14 cellular contexts compared by ENCODE assay signal in the genomic region with DNA sequence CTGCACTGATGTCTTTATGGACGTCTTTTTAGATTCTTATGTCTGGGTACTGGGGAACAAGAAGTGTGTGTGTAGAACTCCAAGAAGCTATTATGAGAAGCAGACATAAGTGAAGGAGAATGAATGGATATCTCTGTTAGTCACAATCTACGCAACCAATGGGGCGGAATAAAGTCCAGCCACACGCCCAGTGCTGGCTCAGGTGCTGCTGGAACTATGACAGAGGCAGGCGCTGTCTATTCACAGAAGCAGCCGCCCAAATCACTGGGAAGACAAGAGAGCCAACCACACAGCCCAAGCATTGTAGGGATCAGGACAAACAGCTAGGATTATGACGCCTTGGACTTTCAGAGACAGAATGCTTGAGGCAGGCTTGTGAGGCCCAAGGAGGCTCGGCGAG. TPM values are rescaled to one million over a fixed set of nuclear protein-coding genes. Genes with fewer than 3 reads are reported as not detected.
DNase-seq lines count a peak whose midpoint lies in the region; ATAC-seq and TF ChIP-seq lines count a peak whose summit lies in the region.
"Had no signal": no experiment of that assay in that cellular context is flagged by ENCODE, and none has a peak within 500 bp of the region (broad histone marks: within the 10 kb centered on the region; RNA-seq: fewer than 3 reads in every experiment).

No MANE protein-coding gene starts in this region.

- TF ChIP-seq POLR2A in Peyer's patch (IDR thresholded peaks at IDR 0.05) (peak; percentile 23 to 45), gastroesophageal sphincter (IDR thresholded peaks at IDR 0.05) (no peak)

- H3K36me3 Mint-ChIP-seq in CD8-positive, alpha-beta memory T cell = peaks cover 52 to 90% (median 67%) of the 10 kb centered on the region in 3 donors
- H3K36me3 Mint-ChIP-seq in endodermal cell (ENCODE audit: low read depth) = peaks cover 32% of the 10 kb centered on the region

- H3K4me3 Mint-ChIP-seq in CD8-positive, alpha-beta memory T cell = peak overlapping the region in 6 of 7 donors; percentile 86 to 95 (median 93)
- peak overlapping the region; percentile 30 for H3K4me3 Mint-ChIP-seq in endodermal cell

- peaks cover 6% of the 10 kb centered on the region for H3K9me3 ChIP-seq in CD8-positive, alpha-beta memory T cell (ENCODE audit: low read length)
- H3K9me3 ChIP-seq in Peyer's patch (peaks cover 0 to 3% (median 0%) of the 10 kb centered on the region in 4 donors), endodermal cell (ENCODE audit: control insufficient read depth, low read length) (peaks cover 6% of the 10 kb centered on the region), muscle layer of duodenum (ENCODE audit: control insufficient read depth in 1 of 2, low read length in 2 of 2) (peaks cover under 1 to 5% of the 10 kb centered on the region in 2 donors), gastroesophageal sphincter (peaks cover 0 to 11% (median 0%) of the 10 kb centered on the region in 3 donors)

- ATAC-seq in gastroesophageal sphincter = no peak

- H3K9ac ChIP-seq in endodermal cell (ENCODE audit: extremely low read depth, low read length, poor library complexity, severe bottlenecking) = no peak overlapping the region
- H3K9ac ChIP-seq: BLaER1 treated with 17β-estradiol and CSF1 and Interleukin-3, amounts not matched to agents 10 nM and 100 nM had no signal

- WGBS in endodermal cell (ENCODE audit: insufficient coverage in 1 of 2, insufficient read length in 1 of 2), 2 experiments = 95 to 100% methylated on average over 8 to 9 of the region's 9 CpGs
- WGBS in gastroesophageal sphincter (ENCODE audit: low coverage in 1 of 2), 2 donors = 85 to 93% methylated on average over 2 to 8 of the region's 9 CpGs

- peaks cover 84% of the 10 kb centered on the region for H3K4me1 ChIP-seq in CD8-positive, alpha-beta memory T cell (ENCODE audit: insufficient read depth, low read length)
- H3K4me1 ChIP-seq in Peyer's patch (peaks cover 0 to 26% (median 0%) of the 10 kb centered on the region in 4 donors), endodermal cell (ENCODE audit: control insufficient read depth, insufficient read depth, low read length) (no peaks in the 10 kb centered on the region), muscle layer of duodenum (ENCODE audit: control insufficient read depth in 1 of 2, insufficient read depth in 2 of 2, low read length in 2 of 2) (peaks cover 0 to 4% of the 10 kb centered on the region in 2 donors), gastroesophageal sphincter (no peaks in the 10 kb centered on the region)
- H3K4me1 ChIP-seq: sigmoid colon had no signal

- H3K27ac ChIP-seq in CD8-positive, alpha-beta memory T cell (ENCODE audit: low read depth, low read length) = no peak overlapping the region
- H3K27ac ChIP-seq in Peyer's patch (peak overlapping the region in 3 of 4 donors; percentile 57 to 82 (median 72)), endodermal cell (ENCODE audit: low read depth, low read length) (no peak overlapping the region), muscle layer of duodenum (ENCODE audit: low read length) (peak overlapping the region; percentile 70), gastroesophageal sphincter (no peak overlapping the region), brain microvascular endothelial cell (no peak overlapping the region)
- H3K27ac ChIP-seq: sigmoid colon had no signal

- H3K27me3 Mint-ChIP-seq in CD8-positive, alpha-beta memory T cell = peaks cover 0 to 1% of the 10 kb centered on the region in 2 donors
- H3K27me3 Mint-ChIP-seq in endodermal cell (ENCODE audit: insufficient read depth) = no peaks in the 10 kb centered on the region

- peak overlapping the region; percentile 3 to 98 (median 94) for H3K27ac Mint-ChIP-seq in CD8-positive, alpha-beta memory T cell
- H3K27ac Mint-ChIP-seq in endodermal cell = peak overlapping the region; percentile 65

- POLR2A ChIA-PET in CD8-positive, alpha-beta memory T cell (lab: Charles Lee) = interaction anchor here (1.1 to 1.5 kb wide), 3 partner anchors 65 to 81 kb away, joined by 4 to 7 read pairs (median 4); partner anchors contain the start of gene ERN1

- peaks cover 6 to 10% (median 10%) of the 10 kb centered on the region in 5 donors for H3K9me3 Mint-ChIP-seq in CD8-positive, alpha-beta memory T cell
- H3K9me3 Mint-ChIP-seq in endodermal cell = peaks cover 9% of the 10 kb centered on the region

- TF ChIP-seq CTCF in Peyer's patch (IDR thresholded peaks at IDR 0.05) = no peak
- TF ChIP-seq CTCF in endodermal cell (conservative IDR thresholded peaks at IDR 0.05) = no peak
- TF ChIP-seq CTCF in gastroesophageal sphincter (IDR thresholded peaks at IDR 0.05) = no peak
- TF ChIP-seq CTCF in brain microvascular endothelial cell (IDR thresholded peaks at IDR 0.05; ENCODE audit: low read depth, low read length, missing control alignments) = no peak

- CTCF ChIA-PET in CD8-positive, alpha-beta memory T cell (lab: Charles Lee) = interaction anchor here (0.8 to 3.4 kb wide), 13 partner anchors 9 to 145 kb away, joined by 3 to 21 read pairs (median 3); partner anchors contain the start of gene ERN1

- peaks cover 40% of the 10 kb centered on the region for H3K36me3 ChIP-seq in CD8-positive, alpha-beta memory T cell (ENCODE audit: insufficient read depth, low read length)
- H3K36me3 ChIP-seq in Peyer's patch (peaks cover 0 to 32% (median 0%) of the 10 kb centered on the region in 3 donors), endodermal cell (ENCODE audit: control insufficient read depth, insufficient read depth, low read length) (peaks cover 9% of the 10 kb centered on the region), muscle layer of duodenum (ENCODE audit: control insufficient read depth in 1 of 2, insufficient read depth in 2 of 2, low read length in 2 of 2) (peaks cover 30 to 48% of the 10 kb centered on the region in 2 donors), gastroesophageal sphincter (peaks cover 0 to 96% of the 10 kb centered on the region in 2 donors), brain microvascular endothelial cell (replicated peaks) (peaks cover 14% of the 10 kb centered on the region)

- no peaks in the 10 kb centered on the region for H3K27me3 ChIP-seq in CD8-positive, alpha-beta memory T cell (ENCODE audit: insufficient read depth, low read length, poor library complexity, severe bottlenecking)
- H3K27me3 ChIP-seq in Peyer's patch = no peaks in the 10 kb centered on the region
- H3K27me3 ChIP-seq in endodermal cell (ENCODE audit: control insufficient read depth, insufficient read depth, low read length, poor library complexity, severe bottlenecking) = no peaks in the 10 kb centered on the region
- H3K27me3 ChIP-seq in muscle layer of duodenum (ENCODE audit: low read depth, low read length) = no peaks in the 10 kb centered on the region
- no peaks in the 10 kb centered on the region for H3K27me3 ChIP-seq in gastroesophageal sphincter
- H3K27me3 ChIP-seq in brain microvascular endothelial cell (replicated peaks) = no peaks in the 10 kb centered on the region
- H3K27me3 ChIP-seq: BLaER1 treated with 17β-estradiol and CSF1 and Interleukin-3, amounts not matched to agents 10 nM and 100 nM; sigmoid colon had no signal

- in situ Hi-C loops in brain microvascular endothelial cell (cut with HindIII; ENCODE audit: low pct_ligation_motif_present, low sequenced_read_pairs) = no loop called here

- TF ChIP-seq EP300 in gastroesophageal sphincter (IDR thresholded peaks at IDR 0.05) = no peak

- no peak for DNase-seq in CD8-positive, alpha-beta memory T cell
- DNase-seq in Peyer's patch (peak in 2 of 3 donors; percentile 81 to 87), endodermal cell (no peak), HuH-7.5 (ENCODE audit: low spot score) (no peak), hepatic stellate cell (ENCODE audit: low spot score) (no peak), brain microvascular endothelial cell (no peak)
- DNase-seq: activated CD4-positive, CD25-positive, alpha-beta regulatory T cell treated with anti-CD3 and anti-CD28 coated beads, Interleukin-2, amount 50 U/mL, for 72 hours; cortex of kidney; GDM1; NCI-H2107 had no signal

- no peak overlapping the region for H3K4me3 ChIP-seq in CD8-positive, alpha-beta memory T cell (ENCODE audit: low read length)
- peak overlapping the region in 1 of 4 donors; percentile 32 for H3K4me3 ChIP-seq in Peyer's patch
- no peak overlapping the region for H3K4me3 ChIP-seq in endodermal cell (ENCODE audit: low read length)
- no peak overlapping the region for H3K4me3 ChIP-seq in muscle layer of duodenum (ENCODE audit: low read depth in 1 of 2, low read length in 2 of 2)
- H3K4me3 ChIP-seq in gastroesophageal sphincter = no peak overlapping the region
- no peak overlapping the region for H3K4me3 ChIP-seq in brain microvascular endothelial cell (ENCODE audit: low read depth, low read length)
- H3K4me3 ChIP-seq: BLaER1 treated with 17β-estradiol and CSF1 and Interleukin-3, amounts not matched to agents 10 nM and 100 nM; sigmoid colon had no signal

- peaks cover 50 to 89% (median 88%) of the 10 kb centered on the region in 3 donors for H3K4me1 Mint-ChIP-seq in CD8-positive, alpha-beta memory T cell
- H3K4me1 Mint-ChIP-seq in endodermal cell = peaks cover 4% of the 10 kb centered on the region

RNA-seq across cellular contexts. Expression of gene ICAM2, which starts 43.9 kb away (rescaled TPM):
- 10 to 100 TPM; 77.4 to 80.7 TPM for total RNA-seq in CD8-positive, alpha-beta memory T cell
- polyA plus RNA-seq in CD8-positive, alpha-beta memory T cell = 301 TPM
- total RNA-seq in Peyer's patch = 10 to 100 TPM in 2 of 4 donors, 1 to 10 TPM in 2; 2.1 to 25.6 (median 9.7) TPM
- total RNA-seq in endodermal cell = under 1 TPM in 1 of 2 donors, not detected in 1; 0.75 TPM
- not detected for polyA plus RNA-seq in endodermal cell (2013, experiment 1 of 2)
- polyA plus RNA-seq in endodermal cell (2013, experiment 2 of 2) = not detected
- total RNA-seq in gastroesophageal sphincter = 10 to 100 TPM in 3 of 4 donors, 1 to 10 TPM in 1; 7.2 to 71.1 (median 36.7) TPM

Comparison
In these comparisons a context has a peak if more than half of its experiments do, and no peak if none do; other contexts are left out.
1. DNase-seq: peak in Peyer's patch (2 of 3); none in CD8-positive, alpha-beta memory T cell (0 of 5), endodermal cell (single experiment), HuH-7.5 (single experiment), hepatic stellate cell (single experiment) and brain microvascular endothelial cell (single experiment).
2. H3K27ac ChIP-seq: peak in Peyer's patch (3 of 4) and muscle layer of duodenum (single experiment); none in CD8-positive, alpha-beta memory T cell (single experiment), endodermal cell (single experiment), gastroesophageal sphincter (0 of 4) and brain microvascular endothelial cell (single experiment).
3. POLR2A ChIP-seq: peak in Peyer's patch (2 of 2); none in gastroesophageal sphincter (0 of 2).